ENCODE assay signal across 1 cellular context in genomic region chr2:202717598-202718310, GRCh38.
TF ChIP-seq lines count a peak whose summit lies in the region.

No MANE protein-coding gene starts in this region.

TF ChIP-seq in GM23338, 12 proteins besides CTCF, POLR2A, EP300 and RAD21 (continued from another document):
- TF ChIP-seq ZNF462 (CRISPR knock-in tag; IDR thresholded peaks at IDR 0.05), result no peak
- no peak for TF ChIP-seq REST (IDR thresholded peaks at IDR 0.05; ENCODE audit: unreplicated experiment)
- TF ChIP-seq POLR2AphosphoS5 (IDR thresholded peaks at IDR 0.05; ENCODE audit: low read depth), result no peak
- TF ChIP-seq EZH2 (IDR thresholded peaks at IDR 0.05; ENCODE audit: low read depth, unreplicated experiment), result no peak
- no peak for TF ChIP-seq ZNF331 (CRISPR knock-in tag; IDR thresholded peaks at IDR 0.05; ENCODE audit: low read depth)
- no peak for TF ChIP-seq NANOG (IDR thresholded peaks at IDR 0.05; ENCODE audit: borderline replicate concordance)
- TF ChIP-seq ETS1 (IDR thresholded peaks at IDR 0.05), result no peak
- no peak for TF ChIP-seq STAT1 (IDR thresholded peaks at IDR 0.05; ENCODE audit: unreplicated experiment)
